Comparison of ENCODE assay signal across 8 cellular contexts in the genomic region with DNA sequence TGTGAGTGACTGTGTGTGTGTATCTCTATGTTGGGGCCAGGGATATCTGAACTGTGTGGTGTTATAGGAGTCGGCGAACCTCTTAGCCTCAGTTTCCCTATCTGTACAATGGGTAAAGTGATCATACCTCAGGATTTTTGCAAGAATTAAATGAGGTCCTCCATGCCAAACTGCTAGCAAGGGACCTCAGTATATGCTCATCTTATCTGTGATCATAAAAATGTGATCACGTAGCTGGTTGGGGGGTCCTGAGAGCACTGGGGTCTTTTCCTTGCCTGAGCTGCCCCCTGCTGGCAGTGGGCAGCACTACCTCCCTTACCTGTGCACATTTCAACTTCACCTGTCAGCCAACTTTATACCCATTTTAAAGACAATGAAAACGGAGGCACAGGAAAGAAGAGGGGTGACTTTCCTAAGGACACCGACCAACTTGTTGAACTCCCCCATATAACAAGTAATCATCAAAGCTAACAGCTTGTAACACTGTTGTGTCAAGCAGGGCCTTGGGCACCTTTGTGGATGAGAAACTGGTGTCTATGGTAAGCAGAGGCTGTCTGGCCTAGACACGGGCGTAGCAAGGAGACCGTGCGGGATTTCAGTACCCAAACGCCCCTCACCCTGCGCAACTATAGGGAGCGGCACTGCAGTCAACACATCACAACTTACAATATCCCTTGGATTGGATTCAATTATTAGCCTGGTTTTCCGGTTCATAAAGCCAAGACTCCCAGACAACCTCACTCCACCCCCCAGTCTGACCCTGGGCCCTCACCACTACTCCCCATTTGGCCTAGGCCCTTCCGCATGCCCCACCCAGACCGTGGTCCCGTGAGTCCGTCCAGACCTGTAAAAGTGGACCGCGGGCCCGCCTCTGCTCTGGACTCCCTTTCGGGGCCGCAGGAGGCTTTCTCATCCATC. TPM values are rescaled to one million over a fixed set of nuclear protein-coding genes. Genes with fewer than 3 reads are reported as not detected.
A peak's percentile ranks its signal among the peaks of the same experiment; 100 is the strongest.
DNase-seq lines count a peak whose midpoint lies in the region; ATAC-seq and TF ChIP-seq lines count a peak whose summit lies in the region.

No MANE protein-coding gene starts in this region.

- H3K4me1 Mint-ChIP-seq in T-cell (peaks cover 22 to 28% (median 25%) of the 10 kb centered on the region in 3 donors), memory B cell (peaks cover 12% of the 10 kb centered on the region)

- CTCF ChIA-PET in T-cell (lab: Charles Lee), result interaction anchor here (0.5 to 1.0 kb wide), 2 partner anchors 13 to 38 kb away, joined by 4 to 6 read pairs; partner anchors contain the start of gene PELI3 (in 1 of the 2)

- H3K36me3 Mint-ChIP-seq in T-cell (peaks cover 7% of the 10 kb centered on the region), memory B cell (no peaks in the 10 kb centered on the region)

- ATAC-seq in T-cell (replicated peaks in 1 of 4) (no peak), memory B cell (ENCODE audit: low read depth) (no peak), HG03565 (IDR thresholded peaks at IDR 0.05; ENCODE audit: unreplicated experiment) (no peak)

- peak; percentile 64 to 71 (median 66) for TF ChIP-seq CTCF in tibial nerve (IDR thresholded peaks at IDR 0.05)

- peak overlapping the region; percentile 59 to 92 for H3K27ac Mint-ChIP-seq in T-cell
- peak overlapping the region; percentile 73 for H3K27ac Mint-ChIP-seq in memory B cell

- H3K27ac ChIP-seq in duodenal mucosa (ENCODE audit: low read depth, low read length) (peak overlapping the region; percentile 90), tibial nerve (peak overlapping the region; percentile 73 to 94 (median 91))

- no peaks in the 10 kb centered on the region for H3K27me3 Mint-ChIP-seq in T-cell
- H3K27me3 Mint-ChIP-seq in memory B cell, result no peaks in the 10 kb centered on the region

- H3K4me3 Mint-ChIP-seq in T-cell (peak overlapping the region; percentile 85 to 91 (median 87)), memory B cell (peak overlapping the region; percentile 86)

- H3K9me3 Mint-ChIP-seq in T-cell, result no peaks in the 10 kb centered on the region
- no peaks in the 10 kb centered on the region for H3K9me3 Mint-ChIP-seq in memory B cell

- H3K4me3 ChIP-seq in duodenal mucosa (ENCODE audit: low read depth in 1 of 2, low read length in 2 of 2) (peak overlapping the region; percentile 79 to 94), tibial nerve (peak overlapping the region; percentile 57 to 98 (median 78))

- peak overlapping the region; percentile 81 to 94 for H3K9ac ChIP-seq in duodenal mucosa (ENCODE audit: low read depth in 1 of 2, low read length in 2 of 2)

- POLR2A ChIA-PET in T-cell (lab: Charles Lee), result no interaction called here

- DNase-seq in DMS53 (lab: John Stamatoyannopoulos, UW) (peak; percentile 82), HT-29 (ENCODE audit: low spot score) (peak; percentile 70), T-cell (peak in 12 of 34 experiments; percentile 13 to 34 (median 22)), memory B cell (ENCODE audit: low spot score in 2 of 2) (peak in 1 of 2 donors; percentile 34), tibial nerve (ENCODE audit: low spot score in 2 of 2) (peak in 1 of 2 donors; percentile 22), NCI-H345 (lab: John Stamatoyannopoulos, UW) (no peak)

- H3K4me1 ChIP-seq in duodenal mucosa (ENCODE audit: control insufficient read depth in 1 of 2, insufficient read depth in 2 of 2, low read length in 2 of 2), result peaks cover 13 to 17% of the 10 kb centered on the region in 2 donors
- H3K4me1 ChIP-seq in tibial nerve, result peaks cover 0 to 26% (median 9%) of the 10 kb centered on the region in 4 donors

- TF ChIP-seq POLR2A in tibial nerve (IDR thresholded peaks at IDR 0.05), result no peak

- TF ChIP-seq EP300 in tibial nerve (IDR thresholded peaks at IDR 0.05), result no peak

- no peaks in the 10 kb centered on the region for H3K27me3 ChIP-seq in duodenal mucosa (ENCODE audit: control insufficient read depth in 1 of 2, insufficient read depth in 2 of 2, low read length in 2 of 2)
- H3K27me3 ChIP-seq in tibial nerve, result no peaks in the 10 kb centered on the region

- H3K36me3 ChIP-seq in duodenal mucosa (ENCODE audit: control insufficient read depth in 1 of 2, insufficient read depth in 2 of 2, low read length in 2 of 2) (peaks cover 3 to 4% of the 10 kb centered on the region in 2 donors), tibial nerve (peaks cover 0 to 44% (median 0%) of the 10 kb centered on the region in 3 donors)

- no peaks in the 10 kb centered on the region for H3K9me3 ChIP-seq in duodenal mucosa (ENCODE audit: control insufficient read depth in 1 of 2, low read length in 2 of 2)
- H3K9me3 ChIP-seq in tibial nerve, result no peaks in the 10 kb centered on the region

- WGBS in tibial nerve, 2 donors, result 11 to 13% methylated on average over 21 to 22 of the region's 22 CpGs

RNA-seq across cellular contexts. Expression of gene DPP3, which starts 1.2 kb away (rescaled TPM):
- total RNA-seq in HT-29 (2014; rRNA removed; shearing (Covaris generic)), result 210 and 224 TPM in 2 replicates
- total RNA-seq in T-cell (10 to 100 TPM; 20.7 to 34.6 (median 29.5) TPM), tibial nerve (10 to 100 TPM; 12.2 to 41.8 (median 25.0) TPM)

RNA-seq across cellular contexts. Expression of gene PELI3, which starts 12.4 kb away (rescaled TPM):
- total RNA-seq in HT-29 (2014; rRNA removed; shearing (Covaris generic)), result 15.9 and 17.9 TPM in 2 replicates
- total RNA-seq in T-cell, result 10 to 100 TPM; 12.9 to 22.0 (median 13.8) TPM
- total RNA-seq in tibial nerve, result 10 to 100 TPM; 14.4 to 26.4 (median 20.4) TPM

RNA-seq across cellular contexts. Expression of gene BBS1, which starts 31.4 kb away (rescaled TPM):
- 39.7 and 41.4 TPM in 2 replicates for total RNA-seq in HT-29 (2014; rRNA removed; shearing (Covaris generic))
- total RNA-seq in T-cell (10 to 100 TPM; 17.0 to 41.6 (median 34.9) TPM), tibial nerve (100 to 1,000 TPM in 2 of 4 donors, 10 to 100 TPM in 2; 66.1 to 161 (median 104) TPM)

RNA-seq across cellular contexts. Expression of gene MRPL11, which starts 40.4 kb away (rescaled TPM):
- 122 and 128 TPM in 2 replicates for total RNA-seq in HT-29 (2014; rRNA removed; shearing (Covaris generic))
- 10 to 100 TPM; 23.5 to 29.4 (median 27.2) TPM for total RNA-seq in T-cell
- total RNA-seq in tibial nerve, result 10 to 100 TPM; 42.9 to 63.8 (median 53.9) TPM

RNA-seq across cellular contexts. Expression of gene NPAS4, which starts 58.2 kb away (rescaled TPM):
- total RNA-seq in HT-29 (2014; rRNA removed; shearing (Covaris generic)), result not detected in 2 replicates
- total RNA-seq in T-cell (not detected), tibial nerve (under 1 TPM in 1 of 4 donors, not detected in 3; 0.42 TPM)
